8 cellular contexts compared by ENCODE assay signal in genomic region chr17:49361902-49362722, GRCh38. TPM values are rescaled to one million over a fixed set of nuclear protein-coding genes. Genes with fewer than 3 reads are reported as not detected.
DNase-seq lines count a peak whose midpoint lies in the region; ATAC-seq and TF ChIP-seq lines count a peak whose summit lies in the region.

Gene ZNF652, minus strand, starts transcription at chr17:49362250. Its CDS starts 44,525 bp downstream, at chr17:49317725.

- DNase-seq in AG08396 (ENCODE audit: low spot score) (peak; percentile 99), NCI-H446 (lab: John Stamatoyannopoulos, UW) (peak; percentile 76 to 85), cerebellar nuclear complex (lab: John Stamatoyannopoulos, UW) (peak; percentile 22 to 93), kidney epithelial cell (ENCODE audit: low read depth) (peak; percentile 41)
- peak; percentile 88 for DNase-seq in activated CD4-positive, CD25-positive, alpha-beta regulatory T cell treated with anti-CD3 and anti-CD28 coated beads, Interleukin-2, amount 50 U/mL, for 72 hours
- DNase-seq in stimulated activated CD4-positive, alpha-beta T cell treated with anti-CD3 and anti-CD28 coated beads, Interleukin-15, amount 100 ng/mL, for 24 hours = peak; percentile 91

- TF ChIP-seq CTCF in kidney epithelial cell (IDR thresholded peaks at IDR 0.05; ENCODE audit: insufficient read depth, low read length, poor library complexity, severe bottlenecking) = no peak

- H3K4me3 ChIP-seq in kidney epithelial cell (ENCODE audit: low read depth, low read length) = peak within 1 kb of the TSS; percentile 96

- H3K36me3 ChIP-seq in kidney epithelial cell (ENCODE audit: control insufficient read depth, insufficient read depth, low read length) = no peaks in the 10 kb centered on the region

- peak; percentile 57 for ATAC-seq in GM19023 (IDR thresholded peaks at IDR 0.05; ENCODE audit: unreplicated experiment)
- ATAC-seq in HG03280 (IDR thresholded peaks at IDR 0.05; ENCODE audit: unreplicated experiment) = peak; percentile 68

- H3K27me3 ChIP-seq in kidney epithelial cell (ENCODE audit: control insufficient read depth, insufficient read depth, low read length) = no peaks in the 10 kb centered on the region

RNA-seq across cellular contexts. Expression of gene ZNF652, which starts in this region (rescaled TPM):
- total RNA-seq in kidney epithelial cell = 20.7 and 21.4 TPM in 2 replicates

Comparison
In these comparisons a context has a peak if more than half of its experiments do, and no peak if none do; other contexts are left out.
1. Peak in every context shown above with its lines: DNase-seq, ATAC-seq and H3K4me3 ChIP-seq.
2. DNase-seq: peak in every context shown above with its lines; median percentile 99 in AG08396; 91 in stimulated activated CD4-positive, alpha-beta T cell treated with anti-CD3 and anti-CD28 coated beads, Interleukin-15, amount 100 ng/mL, for 24 hours; 88 in activated CD4-positive, CD25-positive, alpha-beta regulatory T cell treated with anti-CD3 and anti-CD28 coated beads, Interleukin-2, amount 50 U/mL, for 72 hours; 80 in NCI-H446; 58 in cerebellar nuclear complex; 41 in kidney epithelial cell.